In the genomic region with DNA sequence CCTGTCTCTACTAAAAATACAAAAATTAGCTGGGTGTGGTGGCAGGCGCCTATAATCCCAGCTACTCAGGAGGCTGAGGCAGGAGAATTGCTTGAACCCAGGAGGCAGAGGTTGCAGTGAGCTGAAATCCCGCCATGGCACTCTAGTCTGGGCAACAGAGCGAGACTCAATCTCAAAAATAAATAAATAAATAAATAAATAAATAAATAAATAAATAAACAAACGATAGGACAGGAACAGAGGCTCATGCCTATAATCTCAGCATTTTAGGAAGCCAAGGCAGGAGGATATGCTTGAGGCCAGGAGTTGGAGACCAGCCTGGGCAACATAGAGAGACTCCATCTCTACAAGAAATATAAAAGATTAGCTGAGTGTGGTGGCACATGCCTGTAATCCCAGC, we compare ENCODE assay signal across 1 cellular context.
A peak's percentile ranks its signal among the peaks of the same experiment; 100 is the strongest.
TF ChIP-seq lines count a peak whose summit lies in the region.

No MANE protein-coding gene starts in this region.

TF ChIP-seq in HEK293, 187 proteins besides CTCF, POLR2A, EP300 and RAD21 (continued from another document):
- TF ChIP-seq, protein P1, sequence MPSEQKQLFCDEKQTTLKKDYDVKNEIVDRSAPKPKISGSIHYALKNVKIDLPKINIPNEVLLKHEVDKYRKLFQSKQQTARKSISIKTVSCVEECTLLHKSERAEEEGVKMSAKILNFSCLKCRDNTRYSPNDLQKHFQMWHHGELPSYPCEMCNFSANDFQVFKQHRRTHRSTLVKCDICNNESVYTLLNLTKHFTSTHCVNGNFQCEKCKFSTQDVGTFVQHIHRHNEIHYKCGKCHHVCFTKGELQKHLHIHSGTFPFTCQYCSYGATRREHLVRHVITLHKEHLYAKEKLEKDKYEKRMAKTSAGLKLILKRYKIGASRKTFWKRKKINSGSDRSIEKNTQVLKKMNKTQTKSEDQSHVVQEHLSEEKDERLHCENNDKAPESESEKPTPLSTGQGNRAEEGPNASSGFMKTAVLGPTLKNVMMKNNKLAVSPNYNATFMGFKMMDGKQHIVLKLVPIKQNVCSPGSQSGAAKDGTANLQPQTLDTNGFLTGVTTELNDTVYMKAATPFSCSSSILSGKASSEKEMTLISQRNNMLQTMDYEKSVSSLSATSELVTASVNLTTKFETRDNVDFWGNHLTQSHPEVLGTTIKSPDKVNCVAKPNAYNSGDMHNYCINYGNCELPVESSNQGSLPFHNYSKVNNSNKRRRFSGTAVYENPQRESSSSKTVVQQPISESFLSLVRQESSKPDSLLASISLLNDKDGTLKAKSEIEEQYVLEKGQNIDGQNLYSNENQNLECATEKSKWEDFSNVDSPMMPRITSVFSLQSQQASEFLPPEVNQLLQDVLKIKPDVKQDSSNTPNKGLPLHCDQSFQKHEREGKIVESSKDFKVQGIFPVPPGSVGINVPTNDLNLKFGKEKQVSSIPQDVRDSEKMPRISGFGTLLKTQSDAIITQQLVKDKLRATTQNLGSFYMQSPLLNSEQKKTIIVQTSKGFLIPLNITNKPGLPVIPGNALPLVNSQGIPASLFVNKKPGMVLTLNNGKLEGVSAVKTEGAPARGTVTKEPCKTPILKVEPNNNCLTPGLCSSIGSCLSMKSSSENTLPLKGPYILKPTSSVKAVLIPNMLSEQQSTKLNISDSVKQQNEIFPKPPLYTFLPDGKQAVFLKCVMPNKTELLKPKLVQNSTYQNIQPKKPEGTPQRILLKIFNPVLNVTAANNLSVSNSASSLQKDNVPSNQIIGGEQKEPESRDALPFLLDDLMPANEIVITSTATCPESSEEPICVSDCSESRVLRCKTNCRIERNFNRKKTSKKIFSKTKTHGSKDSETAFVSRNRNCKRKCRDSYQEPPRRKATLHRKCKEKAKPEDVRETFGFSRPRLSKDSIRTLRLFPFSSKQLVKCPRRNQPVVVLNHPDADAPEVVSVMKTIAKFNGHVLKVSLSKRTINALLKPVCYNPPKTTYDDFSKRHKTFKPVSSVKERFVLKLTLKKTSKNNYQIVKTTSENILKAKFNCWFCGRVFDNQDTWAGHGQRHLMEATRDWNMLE (tag by site-specific recombination; conservative IDR thresholded peaks at IDR 0.05; ENCODE audit: low read depth) = peak; percentile 80
- TF ChIP-seq ZNF510 (tag by site-specific recombination; IDR thresholded peaks at IDR 0.05; ENCODE audit: insufficient replicate concordance) (peak; percentile 54), ZNF394 (tag by site-specific recombination; IDR thresholded peaks at IDR 0.05; ENCODE audit: borderline replicate concordance) (peak; percentile 82; the same call in 1 of the 2 replicates), ZNF140 (tag by site-specific recombination; IDR thresholded peaks at IDR 0.05) (peak; percentile 62; the same call in 1 of the 2 replicates), ZNF426 (tag by site-specific recombination; IDR thresholded peaks at IDR 0.05) (peak; percentile 62)
